In genomic region chr12:32107376-32108267, GRCh38 we compare ENCODE assay signal across 8 cellular contexts. TPM values are rescaled to one million over a fixed set of nuclear protein-coding genes. Genes with fewer than 3 reads are reported as not detected.
A peak's percentile ranks its signal among the peaks of the same experiment; 100 is the strongest.
DNase-seq lines count a peak whose midpoint lies in the region; ATAC-seq and TF ChIP-seq lines count a peak whose summit lies in the region.

No MANE protein-coding gene starts in this region.

- no peaks in the 10 kb centered on the region for H3K9me3 ChIP-seq in MM.1S (replicated peaks; ENCODE audit: insufficient read depth, low read length)
- H3K9me3 ChIP-seq in thoracic aorta = no peaks in the 10 kb centered on the region

- peak overlapping the region; percentile 93 for H3K4me3 Mint-ChIP-seq in activated CD8-positive, alpha-beta memory T cell treated with anti-CD3 and anti-CD28 coated beads, Interleukin-2, amount 10 ng/mL, durations not matched to agents 7 days and 5 days
- H3K4me3 Mint-ChIP-seq in naive B cell = peak overlapping the region; percentile 90 to 100 (median 98)

- H3K4me2 ChIP-seq in MM.1S (ENCODE audit: low read depth, low read length) = peak overlapping the region; percentile 90

- H2AFZ ChIP-seq in MM.1S (ENCODE audit: low read length) = peak overlapping the region; percentile 88

- H3K4me1 Mint-ChIP-seq in activated CD8-positive, alpha-beta memory T cell treated with anti-CD3 and anti-CD28 coated beads, Interleukin-2, amount 10 ng/mL, durations not matched to agents 7 days and 5 days = peaks cover 24% of the 10 kb centered on the region
- peaks cover 23 to 36% (median 34%) of the 10 kb centered on the region in 3 donors for H3K4me1 Mint-ChIP-seq in naive B cell

- H3K4me1 ChIP-seq in MM.1S (ENCODE audit: low read length) = peaks cover 9% of the 10 kb centered on the region; the same call in 1 of the 2 replicates
- peaks cover 3 to 21% of the 10 kb centered on the region in 2 donors for H3K4me1 ChIP-seq in thoracic aorta (ENCODE audit: control insufficient read depth in 1 of 2, low read depth in 2 of 2)

- ATAC-seq in GM21423 (IDR thresholded peaks at IDR 0.05; ENCODE audit: unreplicated experiment) (peak; percentile 9), naive B cell (ENCODE audit: low read depth in 2 of 2) (peak; percentile 7 to 16), thoracic aorta (ENCODE audit: insufficient number of reproducible peaks, low FRiP score, low read depth) (peak; percentile 33), HG03097 (IDR thresholded peaks at IDR 0.05; ENCODE audit: low FRiP score, unreplicated experiment) (no peak)
- ATAC-seq in activated CD8-positive, alpha-beta memory T cell treated with anti-CD3 and anti-CD28 coated beads, Interleukin-2, amount 10 ng/mL, durations not matched to agents 7 days and 5 days = peak; percentile 18

- CTCF ChIA-PET in activated CD8-positive, alpha-beta memory T cell treated with anti-CD3 and anti-CD28 coated beads, Interleukin-2, amount 10 ng/mL, durations not matched to agents 7 days and 5 days (lab: Charles Lee) = interaction anchor here (0.8 to 2.3 kb wide), 8 partner anchors 8 to 454 kb away, joined by 3 to 9 read pairs (median 4); no protein-coding TSS in a partner anchor

- peak overlapping the region; percentile 86 for H3K27ac Mint-ChIP-seq in activated CD8-positive, alpha-beta memory T cell treated with anti-CD3 and anti-CD28 coated beads, Interleukin-2, amount 10 ng/mL, durations not matched to agents 7 days and 5 days
- peak overlapping the region; percentile 89 to 97 (median 96) for H3K27ac Mint-ChIP-seq in naive B cell

- no peaks in the 10 kb centered on the region for H4K20me1 ChIP-seq in MM.1S (ENCODE audit: insufficient read depth, low read length)

- H3K4me3 ChIP-seq in MM.1S (ENCODE audit: low read length) (peak overlapping the region; percentile 99), epithelial cell of esophagus (ENCODE audit: low read length) (peak overlapping the region; percentile 72), thoracic aorta (peak overlapping the region; percentile 89)

- peaks cover 43% of the 10 kb centered on the region for H3K79me2 ChIP-seq in MM.1S (ENCODE audit: low read length)

- no peak for TF ChIP-seq CTCF in MM.1S (IDR thresholded peaks at IDR 0.05; ENCODE audit: low read length)
- TF ChIP-seq CTCF in epithelial cell of esophagus (IDR thresholded peaks at IDR 0.05; ENCODE audit: insufficient read depth, low read depth, low read length, missing control alignments) = no peak
- TF ChIP-seq CTCF in thoracic aorta (IDR thresholded peaks at IDR 0.05) = no peak

- DNase-seq in C1 segment of cervical spinal cord (lab: John Stamatoyannopoulos, UW) = peak in 12 of 14 donors; percentile 22 to 60 (median 38)
- DNase-seq in MM.1S = no peak
- peak; percentile 43 for DNase-seq in activated CD8-positive, alpha-beta memory T cell treated with anti-CD3 and anti-CD28 coated beads, Interleukin-2, amount 10 ng/mL, durations not matched to agents 7 days and 5 days
- peak; percentile 83 for DNase-seq in epithelial cell of esophagus (ENCODE audit: low read depth)
- DNase-seq in naive B cell = peak; percentile 9
- peak; percentile 8 for DNase-seq in thoracic aorta (ENCODE audit: low spot score)

- H3K9ac ChIP-seq in MM.1S (ENCODE audit: low read length) = peak overlapping the region; percentile 93

- no peaks in the 10 kb centered on the region for H3K9me3 Mint-ChIP-seq in activated CD8-positive, alpha-beta memory T cell treated with anti-CD3 and anti-CD28 coated beads, Interleukin-2, amount 10 ng/mL, durations not matched to agents 7 days and 5 days (ENCODE audit: low read depth)
- no peaks in the 10 kb centered on the region for H3K9me3 Mint-ChIP-seq in naive B cell

- H3F3A ChIP-seq in MM.1S (ENCODE audit: insufficient read depth, low read length) = no peaks in the 10 kb centered on the region

- H3K27me3 Mint-ChIP-seq in activated CD8-positive, alpha-beta memory T cell treated with anti-CD3 and anti-CD28 coated beads, Interleukin-2, amount 10 ng/mL, durations not matched to agents 7 days and 5 days = peaks cover 10% of the 10 kb centered on the region
- H3K27me3 Mint-ChIP-seq in naive B cell = no peaks in the 10 kb centered on the region

- peaks cover 8% of the 10 kb centered on the region for H3K36me3 Mint-ChIP-seq in activated CD8-positive, alpha-beta memory T cell treated with anti-CD3 and anti-CD28 coated beads, Interleukin-2, amount 10 ng/mL, durations not matched to agents 7 days and 5 days
- peaks cover 0 to 7% of the 10 kb centered on the region in 2 donors for H3K36me3 Mint-ChIP-seq in naive B cell

- peak overlapping the region; percentile 68; the same call in 1 of the 2 replicates for H3K27ac ChIP-seq in MM.1S (ENCODE audit: low read length)
- H3K27ac ChIP-seq in thoracic aorta = peak overlapping the region; percentile 89 to 90

- no peaks in the 10 kb centered on the region for H3K36me3 ChIP-seq in MM.1S (replicated peaks; ENCODE audit: insufficient read depth, low read length)
- no peaks in the 10 kb centered on the region for H3K36me3 ChIP-seq in thoracic aorta

- H3K27me3 ChIP-seq in MM.1S (replicated peaks; ENCODE audit: insufficient read depth, low read length) (no peaks in the 10 kb centered on the region), thoracic aorta (replicated peaks; ENCODE audit: insufficient read depth) (no peaks in the 10 kb centered on the region)

- H3K9me2 ChIP-seq in MM.1S (replicated peaks; ENCODE audit: insufficient read depth, low read length) = no peaks in the 10 kb centered on the region

RNA-seq across cellular contexts. Expression of gene BICD1, which starts 1.0 kb away (rescaled TPM):
- total RNA-seq in activated CD8-positive, alpha-beta memory T cell treated with anti-CD3 and anti-CD28 coated beads, Interleukin-2, amount 10 ng/mL, durations not matched to agents 7 days and 5 days = 10 to 100 TPM; 20.0 to 22.6 TPM
- 10 to 100 TPM in 5 of 6 donors, 1 to 10 TPM in 1; 2.9 to 20.6 (median 13.1) TPM for polyA plus RNA-seq in naive B cell (ENCODE audit: low read depth in 6 of 6)
- total RNA-seq in thoracic aorta = 10 to 100 TPM; 18.7 to 44.7 TPM
